In genomic region chr17:50956750-50957523, GRCh38 we compare ENCODE assay signal across 8 cellular contexts.
DNase-seq lines count a peak whose midpoint lies in the region; ATAC-seq and TF ChIP-seq lines count a peak whose summit lies in the region.

No MANE protein-coding gene starts in this region.

- H3K4me3 Mint-ChIP-seq in CD4-positive, alpha-beta memory T cell, result peak overlapping the region in 2 of 8 donors; percentile 40 to 67

- H3K27ac ChIP-seq in CD4-positive, alpha-beta memory T cell (ENCODE audit: low read depth, low read length), result no peak overlapping the region
- no peak overlapping the region for H3K27ac ChIP-seq in HEK293 (ENCODE audit: extremely low read depth, low read depth, low read length)

- H3K27ac Mint-ChIP-seq in CD4-positive, alpha-beta memory T cell, result peak overlapping the region in 6 of 7 donors; percentile 32 to 89 (median 76)

- no peak for ATAC-seq in GM19395 (IDR thresholded peaks at IDR 0.05; ENCODE audit: unreplicated experiment)

- peaks cover 0 to 2% of the 10 kb centered on the region in 2 donors for H3K27me3 Mint-ChIP-seq in CD4-positive, alpha-beta memory T cell

- POLR2A ChIA-PET in CD4-positive, alpha-beta memory T cell (lab: Charles Lee; ENCODE audit: partially characterized antibody), result interaction anchor here (0.6 to 18.7 kb wide), 7 partner anchors 12 to 196 kb away, joined by 3 to 673 read pairs (median 5); partner anchors contain the start of genes NME1 and TOB1
- POLR2A ChIA-PET in HEK293 (lab: Yijun Ruan, JAX), result interaction anchor here (1.0 to 4.9 kb wide), 3 partner anchors 91 to 105 kb away, joined by 4 to 106 read pairs (median 6); partner anchors contain the start of gene TOB1

- H3K36me3 ChIP-seq in CD4-positive, alpha-beta memory T cell (ENCODE audit: insufficient read depth, low read length), result no peaks in the 10 kb centered on the region
- H3K36me3 ChIP-seq in HEK293 (ENCODE audit: control insufficient read depth in 2 of 2, insufficient read depth in 1 of 2, low read length in 2 of 2), result peaks cover 0 to 15% of the 10 kb centered on the region in 2 experiments; a peak in 1 of 3 replicates

- CTCF ChIA-PET in CD4-positive, alpha-beta memory T cell (lab: Charles Lee; ENCODE audit: partially characterized antibody), result interaction anchor here (0.8 to 17.7 kb wide), 23 partner anchors 8 to 328 kb away, joined by 3 to 515 read pairs (median 6); partner anchors contain the start of gene TOB1
- CTCF ChIA-PET in HEK293 (lab: Yijun Ruan, JAX), result interaction anchor here (0.5 to 12.1 kb wide), 38 partner anchors 9 to 283 kb away, joined by 3 to 329 read pairs (median 4); no protein-coding TSS in a partner anchor

- DNase-seq in CD4-positive, alpha-beta memory T cell, result peak; percentile 64 to 69 (median 65)
- peak; percentile 53 for DNase-seq in NCI-H2196 (lab: John Stamatoyannopoulos, UW; ENCODE audit: unreplicated experiment)
- peak; percentile 19 to 34 (median 31) for DNase-seq in activated CD4-positive, CD25-positive, alpha-beta regulatory T cell (lab: John Stamatoyannopoulos, UW)
- peak; percentile 67 for DNase-seq in cardiac fibroblast (ENCODE audit: low read depth in 2 of 2)
- peak; percentile 80 for DNase-seq in left kidney (ENCODE audit: low read depth, low spot score)
- DNase-seq in stimulated activated CD4-positive, alpha-beta T cell treated with anti-CD3 and anti-CD28 coated beads, TNF-alpha, amount 100 ng/mL, for 24 hours (ENCODE audit: low read depth in 3 of 3), result peak; percentile 36 to 63 (median 46)

- TF ChIP-seq CTCF in HEK293 (tag by site-specific recombination; IDR thresholded peaks at IDR 0.05) (peak; percentile 80), cardiac fibroblast (IDR thresholded peaks at IDR 0.05; ENCODE audit: low read depth, low read length) (peak; percentile 84)

- peaks cover 4% of the 10 kb centered on the region for H3K4me1 ChIP-seq in CD4-positive, alpha-beta memory T cell (ENCODE audit: insufficient read depth, low read length)
- H3K4me1 ChIP-seq in HEK293 (ENCODE audit: control insufficient read depth, insufficient read depth, low read length), result no peaks in the 10 kb centered on the region; the same call in 1 of the 2 replicates

- no peaks in the 10 kb centered on the region for H3K9me3 ChIP-seq in CD4-positive, alpha-beta memory T cell (ENCODE audit: control insufficient read depth in 1 of 2, low read length in 2 of 2)
- no peaks in the 10 kb centered on the region for H3K9me3 ChIP-seq in HEK293 (ENCODE audit: control insufficient read depth, insufficient read depth, low read depth, low read length)

- H3K4me3 ChIP-seq in CD4-positive, alpha-beta memory T cell (ENCODE audit: low read length in 2 of 2), result no peak overlapping the region
- H3K4me3 ChIP-seq in HEK293 (ENCODE audit: low read depth, low read length) (no peak overlapping the region), cardiac fibroblast (replicated peaks in 1 of 2; ENCODE audit: low read depth in 2 of 2, low read length in 2 of 2) (no peak overlapping the region)

- no peaks in the 10 kb centered on the region for H3K27me3 ChIP-seq in CD4-positive, alpha-beta memory T cell (ENCODE audit: insufficient read depth, low read length)

- no peaks in the 10 kb centered on the region for H3K9me3 Mint-ChIP-seq in CD4-positive, alpha-beta memory T cell

- H3K36me3 Mint-ChIP-seq in CD4-positive, alpha-beta memory T cell, result peaks cover 0 to 3% of the 10 kb centered on the region in 2 donors

- intact Hi-C loops in CD4-positive, alpha-beta memory T cell (cut with micrococcal nuclease), result loop anchor here (1.0 to 5.0 kb wide), 5 partner anchors 92 to 325 kb away; partner anchors contain the start of gene ABCC3

- H3K4me1 Mint-ChIP-seq in CD4-positive, alpha-beta memory T cell, result peaks cover 1 to 5% (median 4%) of the 10 kb centered on the region in 4 donors

TF ChIP-seq in HEK293, 187 proteins besides CTCF, POLR2A, EP300 and RAD21 (continues in another document):
- TF ChIP-seq PRDM1 (tag by site-specific recombination; IDR thresholded peaks at IDR 0.05) (0 out of 2 replicates have a peak, but pooled peaks have one; percentile 23), ZNF621 (tag by site-specific recombination; IDR thresholded peaks at IDR 0.05) (no peak), ZNF561 (tag by site-specific recombination; IDR thresholded peaks at IDR 0.05; ENCODE audit: borderline replicate concordance) (peak; percentile 43; the same call in 1 of the 2 replicates), ZNF639 (tag by site-specific recombination; IDR thresholded peaks at IDR 0.05) (no peak), KLF17 (tag by site-specific recombination; IDR thresholded peaks at IDR 0.05) (peak; percentile 67; the same call in 1 of the 2 replicates), ZBTB1 (tag by site-specific recombination; IDR thresholded peaks at IDR 0.05) (no peak), WT1 (tag by site-specific recombination; IDR thresholded peaks at IDR 0.05) (peak; percentile 54), ZNF785 (tag by site-specific recombination; IDR thresholded peaks at IDR 0.05) (no peak), ZNF654 (tag by site-specific recombination; IDR thresholded peaks at IDR 0.05; ENCODE audit: low read depth) (peak; percentile 74), ZBTB48 (tag by site-specific recombination; IDR thresholded peaks at IDR 0.05) (0 out of 2 replicates have a peak, but pooled peaks have one; percentile 26), PRDM4 (tag by site-specific recombination; IDR thresholded peaks at IDR 0.05) (no peak), ZNF629 (tag by site-specific recombination; IDR thresholded peaks at IDR 0.05) (no peak), ZNF660 (tag by site-specific recombination; IDR thresholded peaks at IDR 0.05) (0 out of 2 replicates have a peak, but pooled peaks have one; percentile 61), INSM2 (tag by site-specific recombination; IDR thresholded peaks at IDR 0.05) (no peak), ZNF830 (tag by site-specific recombination; IDR thresholded peaks at IDR 0.05; ENCODE audit: low read depth) (no peak), ZNF513 (tag by site-specific recombination; IDR thresholded peaks at IDR 0.05) (peak; percentile 78)
